ENCODE assay signal across 28 cellular contexts in the genomic region with DNA sequence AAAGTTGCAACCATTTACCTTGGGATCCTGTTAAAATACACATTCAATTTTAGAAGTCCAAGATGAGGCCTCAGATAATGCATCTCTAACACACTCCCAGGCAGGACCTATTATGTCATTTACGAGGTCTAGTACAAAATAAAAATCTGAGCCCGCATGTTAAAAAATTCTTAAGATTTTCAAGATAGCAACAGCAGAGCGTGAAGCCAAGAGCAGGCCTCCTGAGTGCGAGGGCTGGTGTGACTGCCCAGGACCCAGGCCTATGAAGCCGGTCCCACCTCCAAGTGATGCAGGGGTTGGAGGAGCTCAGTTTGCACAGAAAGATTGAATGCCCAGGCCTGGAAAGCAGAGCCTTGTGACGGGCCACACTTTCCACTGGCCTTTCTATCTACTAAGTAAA.
"Had no signal": no experiment of that assay in that cellular context is flagged by ENCODE, and none has a peak within 500 bp of the region (broad histone marks: within the 10 kb centered on the region; RNA-seq: fewer than 3 reads in every experiment).

No MANE protein-coding gene starts in this region.

- ATAC-seq: esophagus mucosa; heart right ventricle; left cardiac atrium; left lung; natural killer cell; pancreas; right lobe of liver; stimulated activated naive CD8-positive, alpha-beta T cell treated with anti-CD3 and anti-CD28 coated beads, Interleukin-15, amount 100 ng/mL, for 72 hours had no signal

- H3K9me3 ChIP-seq: colonic mucosa, heart right ventricle, left lung, neutrophil, pancreas, right lobe of liver, suprapubic skin, thyroid gland had no signal

- H3K36me3 Mint-ChIP-seq: natural killer cell, type B pancreatic cell had no signal

- H3K27ac ChIP-seq: colonic mucosa, epithelial cell of prostate, heart right ventricle, left lung, neutrophil, pancreas, right lobe of liver, suprapubic skin, thyroid gland had no signal

- H3K9me3 Mint-ChIP-seq: dendritic cell treated with granulocyte-macrophage colony-stimulating factor and Interleukin-4, amounts not matched to agents 40 ng/mL and 50 ng/mL, for 4 days; endodermal cell; natural killer cell; neural crest cell; stimulated activated naive CD8-positive, alpha-beta T cell treated with anti-CD3 and anti-CD28 coated beads, Interleukin-15, amount 100 ng/mL, for 72 hours; type B pancreatic cell had no signal

- H3K4me3 ChIP-seq: colonic mucosa, heart right ventricle, left lung, pancreas, right lobe of liver, suprapubic skin, thyroid gland had no signal

- H3K4me3 Mint-ChIP-seq: dendritic cell treated with granulocyte-macrophage colony-stimulating factor and Interleukin-4, amounts not matched to agents 40 ng/mL and 50 ng/mL, for 4 days; endodermal cell; natural killer cell; neural crest cell; stimulated activated naive CD8-positive, alpha-beta T cell treated with anti-CD3 and anti-CD28 coated beads, Interleukin-15, amount 100 ng/mL, for 72 hours; type B pancreatic cell had no signal

- H3K4me1 Mint-ChIP-seq: natural killer cell; stimulated activated naive CD8-positive, alpha-beta T cell treated with anti-CD3 and anti-CD28 coated beads, Interleukin-15, amount 100 ng/mL, for 72 hours had no signal

- DNase-seq: colonic mucosa; effector CD8-positive, alpha-beta T cell; endodermal cell; foreskin fibroblast; glutamatergic neuron; heart right ventricle; hippocampal formation; left cardiac atrium; left lung; natural killer cell; pancreas; right lobe of liver; small intestine; stimulated activated CD4-positive, alpha-beta T cell treated with anti-CD3 and anti-CD28 coated beads, Interleukin-12 subunit alpha, Interleukin-12 subunit beta, amount 100 ng/mL, for 4 hours; stimulated activated CD4-positive, alpha-beta T cell treated with anti-CD3 and anti-CD28 coated beads, Interleukin-1b, Interleukin-23, amount 100 ng/mL, for 48 hours; stimulated activated CD4-positive, alpha-beta T cell treated with anti-CD3 and anti-CD28 coated beads, Interleukin-4, amount 100 ng/mL, for 1 hour; stimulated activated CD8-positive, alpha-beta memory T cell treated with anti-CD3 and anti-CD28 coated beads, Interleukin-4, amount 100 ng/mL, for 48 hours; stimulated activated naive CD4-positive, alpha-beta T cell; stimulated activated naive CD8-positive, alpha-beta T cell treated with anti-CD3 and anti-CD28 coated beads, Interleukin-15, amount 100 ng/mL, for 72 hours; thyroid gland had no signal

- H3K27me3 ChIP-seq: colonic mucosa, pancreas, right lobe of liver, thyroid gland had no signal

- H3K4me1 ChIP-seq: colonic mucosa, heart right ventricle, left lung, suprapubic skin, thyroid gland had no signal

- H3K36me3 ChIP-seq: colonic mucosa, heart right ventricle, left lung, neutrophil, pancreas, right lobe of liver, suprapubic skin, thyroid gland had no signal

- H3K27ac Mint-ChIP-seq: dendritic cell treated with granulocyte-macrophage colony-stimulating factor and Interleukin-4, amounts not matched to agents 40 ng/mL and 50 ng/mL, for 4 days; endodermal cell; natural killer cell; progenitor cell of endocrine pancreas; stimulated activated naive CD8-positive, alpha-beta T cell treated with anti-CD3 and anti-CD28 coated beads, Interleukin-15, amount 100 ng/mL, for 72 hours; type B pancreatic cell had no signal
